In the genomic region with DNA sequence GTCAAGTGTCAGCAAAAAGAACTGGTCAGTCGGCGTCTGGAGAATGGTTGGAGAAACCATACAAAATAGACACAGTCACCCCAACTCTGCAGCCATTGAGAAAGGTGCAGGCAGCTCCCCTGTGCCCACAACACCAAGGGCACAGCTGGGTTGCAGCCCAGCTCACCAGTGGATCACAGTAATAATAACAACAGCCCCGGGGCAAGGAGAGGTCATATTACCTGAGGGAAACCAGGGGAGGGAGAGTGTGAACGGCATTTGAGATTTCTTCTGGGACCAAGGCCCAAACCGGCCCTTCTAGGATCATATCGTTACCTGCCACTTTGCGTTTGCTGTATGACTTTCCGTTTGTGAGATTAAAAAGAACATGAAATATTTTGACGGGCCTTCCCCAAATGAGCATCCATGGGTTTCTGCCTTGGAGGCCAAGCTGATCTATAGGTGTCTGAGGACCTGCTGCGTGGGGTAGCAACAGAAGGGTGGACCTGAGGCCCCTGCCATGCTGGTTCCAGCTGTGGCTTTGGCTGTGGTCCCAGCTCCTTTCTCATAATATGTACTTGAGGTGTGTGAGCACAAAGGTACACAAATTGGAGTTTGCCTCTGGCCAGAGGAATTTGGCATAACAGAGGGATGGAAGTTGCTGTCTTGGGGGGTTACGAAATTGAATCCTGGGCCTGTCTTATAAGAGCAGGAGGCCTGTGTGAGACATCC, we compare ENCODE assay signal across 3 cellular contexts.
TF ChIP-seq lines count a peak whose summit lies in the region.

No MANE protein-coding gene starts in this region.

TF ChIP-seq in A549, 52 proteins besides CTCF, POLR2A, EP300 and RAD21:
- TF ChIP-seq NR3C1 (IDR thresholded peaks at IDR 0.05) (no peak), MYC (IDR thresholded peaks at IDR 0.05; ENCODE audit: borderline replicate concordance, low read length) (no peak), FOSB (CRISPR knock-in tag; IDR thresholded peaks at IDR 0.05) (no peak), ZC3H11A (IDR thresholded peaks at IDR 0.05) (no peak), SMC3 (IDR thresholded peaks at IDR 0.05) (no peak)

TF ChIP-seq in IMR-90, 13 proteins besides CTCF, POLR2A, EP300 and RAD21:
- no peak for TF ChIP-seq FOS (IDR thresholded peaks at IDR 0.05; ENCODE audit: low read depth, low read length)

TF ChIP-seq in HepG2, 621 proteins besides CTCF, POLR2A, EP300 and RAD21:
- TF ChIP-seq, protein P1, sequence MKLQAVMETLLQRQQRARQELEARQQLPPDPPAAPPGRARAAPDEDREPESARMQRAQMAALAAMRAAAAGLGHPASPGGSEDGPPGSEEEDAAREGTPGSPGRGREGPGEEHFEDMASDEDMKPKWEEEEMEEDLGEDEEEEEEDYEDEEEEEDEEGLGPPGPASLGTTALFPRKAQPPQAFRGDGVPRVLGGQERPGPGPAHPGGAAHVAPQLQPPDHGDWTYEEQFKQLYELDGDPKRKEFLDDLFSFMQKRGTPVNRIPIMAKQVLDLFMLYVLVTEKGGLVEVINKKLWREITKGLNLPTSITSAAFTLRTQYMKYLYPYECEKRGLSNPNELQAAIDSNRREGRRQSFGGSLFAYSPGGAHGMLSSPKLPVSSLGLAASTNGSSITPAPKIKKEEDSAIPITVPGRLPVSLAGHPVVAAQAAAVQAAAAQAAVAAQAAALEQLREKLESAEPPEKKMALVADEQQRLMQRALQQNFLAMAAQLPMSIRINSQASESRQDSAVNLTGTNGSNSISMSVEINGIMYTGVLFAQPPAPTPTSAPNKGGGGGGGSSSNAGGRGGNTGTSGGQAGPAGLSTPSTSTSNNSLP (IDR thresholded peaks at IDR 0.05; ENCODE audit: low read depth, low read length) = no peak
- TF ChIP-seq, protein P2, sequence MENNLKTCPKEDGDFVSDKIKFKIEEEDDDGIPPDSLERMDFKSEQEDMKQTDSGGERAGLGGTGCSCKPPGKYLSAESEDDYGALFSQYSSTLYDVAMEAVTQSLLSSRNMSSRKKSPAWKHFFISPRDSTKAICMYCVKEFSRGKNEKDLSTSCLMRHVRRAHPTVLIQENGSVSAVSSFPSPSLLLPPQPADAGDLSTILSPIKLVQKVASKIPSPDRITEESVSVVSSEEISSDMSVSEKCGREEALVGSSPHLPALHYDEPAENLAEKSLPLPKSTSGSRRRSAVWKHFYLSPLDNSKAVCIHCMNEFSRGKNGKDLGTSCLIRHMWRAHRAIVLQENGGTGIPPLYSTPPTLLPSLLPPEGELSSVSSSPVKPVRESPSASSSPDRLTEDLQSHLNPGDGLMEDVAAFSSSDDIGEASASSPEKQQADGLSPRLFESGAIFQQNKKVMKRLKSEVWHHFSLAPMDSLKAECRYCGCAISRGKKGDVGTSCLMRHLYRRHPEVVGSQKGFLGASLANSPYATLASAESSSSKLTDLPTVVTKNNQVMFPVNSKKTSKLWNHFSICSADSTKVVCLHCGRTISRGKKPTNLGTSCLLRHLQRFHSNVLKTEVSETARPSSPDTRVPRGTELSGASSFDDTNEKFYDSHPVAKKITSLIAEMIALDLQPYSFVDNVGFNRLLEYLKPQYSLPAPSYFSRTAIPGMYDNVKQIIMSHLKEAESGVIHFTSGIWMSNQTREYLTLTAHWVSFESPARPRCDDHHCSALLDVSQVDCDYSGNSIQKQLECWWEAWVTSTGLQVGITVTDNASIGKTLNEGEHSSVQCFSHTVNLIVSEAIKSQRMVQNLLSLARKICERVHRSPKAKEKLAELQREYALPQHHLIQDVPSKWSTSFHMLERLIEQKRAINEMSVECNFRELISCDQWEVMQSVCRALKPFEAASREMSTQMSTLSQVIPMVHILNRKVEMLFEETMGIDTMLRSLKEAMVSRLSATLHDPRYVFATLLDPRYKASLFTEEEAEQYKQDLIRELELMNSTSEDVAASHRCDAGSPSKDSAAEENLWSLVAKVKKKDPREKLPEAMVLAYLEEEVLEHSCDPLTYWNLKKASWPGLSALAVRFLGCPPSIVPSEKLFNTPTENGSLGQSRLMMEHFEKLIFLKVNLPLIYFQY (CRISPR knock-in tag; IDR thresholded peaks at IDR 0.05; ENCODE audit: borderline replicate concordance) = no peak
- TF ChIP-seq, protein P3, sequence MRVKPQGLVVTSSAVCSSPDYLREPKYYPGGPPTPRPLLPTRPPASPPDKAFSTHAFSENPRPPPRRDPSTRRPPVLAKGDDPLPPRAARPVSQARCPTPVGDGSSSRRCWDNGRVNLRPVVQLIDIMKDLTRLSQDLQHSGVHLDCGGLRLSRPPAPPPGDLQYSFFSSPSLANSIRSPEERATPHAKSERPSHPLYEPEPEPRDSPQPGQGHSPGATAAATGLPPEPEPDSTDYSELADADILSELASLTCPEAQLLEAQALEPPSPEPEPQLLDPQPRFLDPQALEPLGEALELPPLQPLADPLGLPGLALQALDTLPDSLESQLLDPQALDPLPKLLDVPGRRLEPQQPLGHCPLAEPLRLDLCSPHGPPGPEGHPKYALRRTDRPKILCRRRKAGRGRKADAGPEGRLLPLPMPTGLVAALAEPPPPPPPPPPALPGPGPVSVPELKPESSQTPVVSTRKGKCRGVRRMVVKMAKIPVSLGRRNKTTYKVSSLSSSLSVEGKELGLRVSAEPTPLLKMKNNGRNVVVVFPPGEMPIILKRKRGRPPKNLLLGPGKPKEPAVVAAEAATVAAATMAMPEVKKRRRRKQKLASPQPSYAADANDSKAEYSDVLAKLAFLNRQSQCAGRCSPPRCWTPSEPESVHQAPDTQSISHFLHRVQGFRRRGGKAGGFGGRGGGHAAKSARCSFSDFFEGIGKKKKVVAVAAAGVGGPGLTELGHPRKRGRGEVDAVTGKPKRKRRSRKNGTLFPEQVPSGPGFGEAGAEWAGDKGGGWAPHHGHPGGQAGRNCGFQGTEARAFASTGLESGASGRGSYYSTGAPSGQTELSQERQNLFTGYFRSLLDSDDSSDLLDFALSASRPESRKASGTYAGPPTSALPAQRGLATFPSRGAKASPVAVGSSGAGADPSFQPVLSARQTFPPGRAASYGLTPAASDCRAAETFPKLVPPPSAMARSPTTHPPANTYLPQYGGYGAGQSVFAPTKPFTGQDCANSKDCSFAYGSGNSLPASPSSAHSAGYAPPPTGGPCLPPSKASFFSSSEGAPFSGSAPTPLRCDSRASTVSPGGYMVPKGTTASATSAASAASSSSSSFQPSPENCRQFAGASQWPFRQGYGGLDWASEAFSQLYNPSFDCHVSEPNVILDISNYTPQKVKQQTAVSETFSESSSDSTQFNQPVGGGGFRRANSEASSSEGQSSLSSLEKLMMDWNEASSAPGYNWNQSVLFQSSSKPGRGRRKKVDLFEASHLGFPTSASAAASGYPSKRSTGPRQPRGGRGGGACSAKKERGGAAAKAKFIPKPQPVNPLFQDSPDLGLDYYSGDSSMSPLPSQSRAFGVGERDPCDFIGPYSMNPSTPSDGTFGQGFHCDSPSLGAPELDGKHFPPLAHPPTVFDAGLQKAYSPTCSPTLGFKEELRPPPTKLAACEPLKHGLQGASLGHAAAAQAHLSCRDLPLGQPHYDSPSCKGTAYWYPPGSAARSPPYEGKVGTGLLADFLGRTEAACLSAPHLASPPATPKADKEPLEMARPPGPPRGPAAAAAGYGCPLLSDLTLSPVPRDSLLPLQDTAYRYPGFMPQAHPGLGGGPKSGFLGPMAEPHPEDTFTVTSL (CRISPR knock-in tag; IDR thresholded peaks at IDR 0.05; ENCODE audit: borderline replicate concordance) = no peak
- TF ChIP-seq SCMH1 (CRISPR knock-in tag; IDR thresholded peaks at IDR 0.05; ENCODE audit: borderline replicate concordance) (no peak), TP53 (CRISPR knock-in tag; conservative IDR thresholded peaks at IDR 0.05) (no peak), ZNF138 (CRISPR knock-in tag; IDR thresholded peaks at IDR 0.05; ENCODE audit: low read depth) (no peak), ZSCAN21 (CRISPR knock-in tag; IDR thresholded peaks at IDR 0.05; ENCODE audit: borderline replicate concordance) (no peak), HNRNPLL (IDR thresholded peaks at IDR 0.05; ENCODE audit: low read depth, low read length, poor library complexity, severe bottlenecking) (no peak)
